In genomic region chr6:83192871-83193746, GRCh38 we compare ENCODE assay signal across 8 cellular contexts. TPM values are rescaled to one million over a fixed set of nuclear protein-coding genes. Genes with fewer than 3 reads are reported as not detected.
DNase-seq lines count a peak whose midpoint lies in the region; ATAC-seq and TF ChIP-seq lines count a peak whose summit lies in the region.

TSS of gene PGM3 (minus strand) at chr6:83193265. CDS start at chr6:83191012, 2,253 bp downstream.
TSS of gene RWDD2A (plus strand) at chr6:83193357. CDS start at chr6:83194452, 1,095 bp downstream.

- WGBS in mesenchymal stem cell, result 1% methylated on average over 82 of the region's 88 CpGs

- peak within 1 kb of the TSS; percentile 81 for H2BK5ac ChIP-seq in mesenchymal stem cell (ENCODE audit: low read depth, low read length, poor library complexity, severe bottlenecking)

- H4K91ac ChIP-seq in mesenchymal stem cell (ENCODE audit: low read length), result peak within 1 kb of the TSS; percentile 57

- peak; percentile 97 for ATAC-seq in GM19467 (IDR thresholded peaks at IDR 0.05; ENCODE audit: unreplicated experiment)

- peak within 1 kb of the TSS; percentile 87 to 93 for H3K18ac ChIP-seq in mesenchymal stem cell (ENCODE audit: low read depth in 1 of 2, low read length in 2 of 2)

- peak within 1 kb of the TSS; percentile 94 for H3K9ac ChIP-seq in mesenchymal stem cell (ENCODE audit: low read length)

- H3K14ac ChIP-seq in mesenchymal stem cell (ENCODE audit: low read length in 2 of 2), result peak within 1 kb of the TSS in 1 of 2 experiments; percentile 99

- peak within 1 kb of the TSS; percentile 80 for H2BK120ac ChIP-seq in mesenchymal stem cell (ENCODE audit: low read depth, low read length)

- H2BK15ac ChIP-seq in mesenchymal stem cell (ENCODE audit: low read depth, poor library complexity, severe bottlenecking), result no peak within 1 kb of the TSS

- H4K8ac ChIP-seq in mesenchymal stem cell (ENCODE audit: low read length), result peak within 1 kb of the TSS; percentile 55

- H3K27me3 ChIP-seq in HL-60 (ENCODE audit: insufficient read depth, poor library complexity, severe bottlenecking) (no peaks in the 10 kb centered on the region), mesenchymal stem cell (ENCODE audit: control insufficient read depth in 1 of 2, insufficient read depth in 1 of 2, low read length in 2 of 2) (no peaks in the 10 kb centered on the region)
- no peaks in the 10 kb centered on the region for H3K27me3 ChIP-seq in effector memory CD4-positive, alpha-beta T cell (replicated peaks; ENCODE audit: control insufficient read depth, insufficient read depth, low read length, poor library complexity, severe bottlenecking)

- no peaks in the 10 kb centered on the region for H3K36me3 ChIP-seq in effector memory CD4-positive, alpha-beta T cell (ENCODE audit: control insufficient read depth, insufficient read depth, low read length)
- H3K36me3 ChIP-seq in mesenchymal stem cell (ENCODE audit: control insufficient read depth in 1 of 2, insufficient read depth in 2 of 2, low read depth in 1 of 2, low read length in 2 of 2), result peaks cover 5 to 58% of the 10 kb centered on the region in 2 experiments

- no peak within 1 kb of the TSS for H2AK5ac ChIP-seq in mesenchymal stem cell (ENCODE audit: low read length, severe bottlenecking)

- H3K23ac ChIP-seq in mesenchymal stem cell (ENCODE audit: low read length in 2 of 2), result peak within 1 kb of the TSS in 1 of 2 experiments; percentile 95

- peaks cover 5% of the 10 kb centered on the region for H3K4me1 ChIP-seq in effector memory CD4-positive, alpha-beta T cell (ENCODE audit: control insufficient read depth, insufficient read depth, low read length, poor library complexity, severe bottlenecking)
- H3K4me1 ChIP-seq in mesenchymal stem cell (ENCODE audit: control insufficient read depth, insufficient read depth, low read depth, low read length), result peaks cover 6% of the 10 kb centered on the region

- no peak for TF ChIP-seq CTCF in HL-60 (IDR thresholded peaks at IDR 0.05; ENCODE audit: insufficient read depth, low read length)

- peak within 1 kb of the TSS; percentile 39 to 92 for H3K4ac ChIP-seq in mesenchymal stem cell (ENCODE audit: low read depth in 1 of 2, low read length in 2 of 2)

- H3K27ac ChIP-seq in HL-60 (replicated peaks) (peak within 1 kb of the TSS; percentile 59), mesenchymal stem cell (ENCODE audit: low read length, poor library complexity, severe bottlenecking) (peak within 1 kb of the TSS; percentile 79)
- peak within 1 kb of the TSS; percentile 82 for H3K27ac ChIP-seq in effector memory CD4-positive, alpha-beta T cell (ENCODE audit: insufficient read depth, low read length, poor library complexity, severe bottlenecking)

- H3K9me3 ChIP-seq in effector memory CD4-positive, alpha-beta T cell (ENCODE audit: control insufficient read depth, low read length), result no peaks in the 10 kb centered on the region
- H3K9me3 ChIP-seq in mesenchymal stem cell (ENCODE audit: control insufficient read depth, low read length), result no peaks in the 10 kb centered on the region

- DNase-seq in COLO668 (lab: John Stamatoyannopoulos, UW; ENCODE audit: unreplicated experiment) (peak; percentile 86), HL-60 (ENCODE audit: low read depth in 1 of 2, low spot score in 1 of 2) (peak; percentile 60 to 85), NOMO-1 (lab: John Stamatoyannopoulos, UW; ENCODE audit: unreplicated experiment in 2 of 2) (peak; percentile 74 to 86), mesenchymal stem cell (peak; percentile 93)
- DNase-seq in activated CD8-positive, alpha-beta memory T cell treated with anti-CD3 and anti-CD28 coated beads for 48 hours (ENCODE audit: low read depth in 2 of 3, low spot score in 2 of 3), result peak; percentile 64 to 74 (median 67)
- peak; percentile 83 to 84 (median 84) for DNase-seq in effector memory CD4-positive, alpha-beta T cell
- peak; percentile 74 for DNase-seq in stimulated activated CD8-positive, alpha-beta memory T cell treated with anti-CD3 and anti-CD28 coated beads, Interleukin-12 subunit alpha, Interleukin-12 subunit beta, amount 100 ng/mL, for 24 hours (ENCODE audit: extremely low read depth)

- peak within 1 kb of the TSS; percentile 99 for H3K4me2 ChIP-seq in mesenchymal stem cell (ENCODE audit: low read length, poor library complexity, severe bottlenecking)

- peak within 1 kb of the TSS; percentile 97 for H2AFZ ChIP-seq in mesenchymal stem cell (ENCODE audit: low read depth, low read length)

- peak within 1 kb of the TSS in 1 of 2 experiments; percentile 75 for H2BK12ac ChIP-seq in mesenchymal stem cell (ENCODE audit: low read length in 2 of 2)

- peaks cover 18% of the 10 kb centered on the region for H3K79me1 ChIP-seq in mesenchymal stem cell (replicated peaks; ENCODE audit: low read length, poor library complexity, severe bottlenecking)

- H3K4me3 ChIP-seq in HL-60 (replicated peaks; ENCODE audit: insufficient read depth, low read length) (peak within 1 kb of the TSS; percentile 79), mesenchymal stem cell (ENCODE audit: insufficient read depth in 1 of 2, low read depth in 1 of 2, low read length in 2 of 2) (peak within 1 kb of the TSS; percentile 95 to 97)
- H3K4me3 ChIP-seq in effector memory CD4-positive, alpha-beta T cell (ENCODE audit: insufficient read depth, low read depth, low read length, poor library complexity, severe bottlenecking), result peak within 1 kb of the TSS; percentile 94

RNA-seq across cellular contexts. Expression of gene PGM3, which starts in this region (rescaled TPM):
- 45.4 TPM for polyA plus RNA-seq in mesenchymal stem cell (2013, experiment 1 of 2)
- 46.8 TPM for polyA plus RNA-seq in mesenchymal stem cell (2013, experiment 2 of 2)

RNA-seq across cellular contexts. Expression of gene RWDD2A, which starts in this region (rescaled TPM):
- polyA plus RNA-seq in mesenchymal stem cell (2013, experiment 1 of 2), result 6.0 TPM
- polyA plus RNA-seq in mesenchymal stem cell (2013, experiment 2 of 2), result 6.4 TPM

Comparison
In these comparisons a context has a peak if more than half of its experiments do, and no peak if none do; other contexts are left out.
1. Peak in every context shown above with its lines: DNase-seq, ATAC-seq, H3K4me3 ChIP-seq and H3K27ac ChIP-seq.